ENCODE assay signal across 8 cellular contexts in genomic region chr15:84525502-84526344, GRCh38.
DNase-seq lines count a peak whose midpoint lies in the region; ATAC-seq, FAIRE-seq and TF ChIP-seq lines count a peak whose summit lies in the region.
"Not testable (repeated sequence)": the region's sequence is repeated elsewhere in the genome, so short reads cannot be mapped to it uniquely, and the experiment has no call there.

No MANE protein-coding gene starts in this region.

- not testable (repeated sequence) for H3K27ac ChIP-seq in CD4-positive, CD25-positive, alpha-beta regulatory T cell (ENCODE audit: insufficient read depth, low read length, poor library complexity, severe bottlenecking); PC-3 (ENCODE audit: low read length); K562 (ENCODE audit: extremely low read depth, low read depth, low read length)
- peak overlapping the region; percentile 40 for H3K27ac ChIP-seq in keratinocyte (ENCODE audit: control insufficient read depth, insufficient read depth, low read length)

- not testable (repeated sequence) for H3K9me3 Mint-ChIP-seq in CD4-positive, CD25-positive, alpha-beta regulatory T cell; activated CD8-positive, alpha-beta T cell treated with anti-CD3 and anti-CD28 coated beads, Interleukin-2, amount 10 ng/mL, durations not matched to agents 7 days and 5 days (ENCODE audit: insufficient read depth); stimulated activated naive CD8-positive, alpha-beta T cell treated with anti-CD3 and anti-CD28 coated beads, Interleukin-15, Interleukin-2, amounts not matched to agents 100 ng/mL and 50 ng/mL, for 24 hours

- H3K79me2 ChIP-seq in PC-3 (ENCODE audit: low read length); K562 (ENCODE audit: control insufficient read depth, insufficient read depth, low read length); keratinocyte (ENCODE audit: control insufficient read depth, insufficient read depth, low read length): not testable (repeated sequence)

- BruUV-seq in PC-3 (replicated peaks; lab: Mats Ljungman, UMichigan); K562 (replicated peaks; lab: Mats Ljungman, UMichigan): not testable (repeated sequence)

- H4K20me1 ChIP-seq in PC-3 (ENCODE audit: low read length); K562 (replicated peaks; ENCODE audit: control insufficient read depth, insufficient read depth, low read length); keratinocyte (ENCODE audit: control insufficient read depth, extremely low read depth, insufficient read depth, low read length): not testable (repeated sequence)

- not testable (repeated sequence) for H3K27me3 ChIP-seq in CD4-positive, CD25-positive, alpha-beta regulatory T cell (ENCODE audit: control insufficient read depth, insufficient read depth, low read length); PC-3 (ENCODE audit: low read length); K562 (ENCODE audit: control insufficient read depth in 2 of 2, insufficient read depth in 2 of 2, low read length in 2 of 2); keratinocyte (ENCODE audit: control insufficient read depth, extremely low read depth, insufficient read depth, low read length)

- dilution Hi-C loops in keratinocyte (cut with MboI; ENCODE audit: extremely low pct_ligation_motif_present, low sequenced_read_pairs), result not testable (repeated sequence)

- H3K9me2 ChIP-seq in PC-3 (replicated peaks; ENCODE audit: low read length), result not testable (repeated sequence)

- POLR2A ChIA-PET in PC-3 (lab: Charles Lee; ENCODE audit: unreplicated experiment); activated CD8-positive, alpha-beta T cell treated with anti-CD3 and anti-CD28 coated beads, Interleukin-2, amount 10 ng/mL, durations not matched to agents 7 days and 5 days (lab: Charles Lee); K562 (lab: Yijun Ruan, JAX): not testable (repeated sequence)

- H3K4me2 ChIP-seq in PC-3 (ENCODE audit: low read length); K562 (ENCODE audit: insufficient read depth, low read length); keratinocyte (ENCODE audit: control insufficient read depth, extremely low read depth, insufficient read depth, low read depth, low read length): not testable (repeated sequence)

- not testable (repeated sequence) for TF ChIP-seq CTCF in PC-3 (conservative IDR thresholded peaks at IDR 0.05; ENCODE audit: low read depth, low read length); K562 (IDR thresholded peaks at IDR 0.05 in 2 of 3, conservative IDR thresholded peaks at IDR 0.05 in 1 of 3; ENCODE audit: insufficient read depth in 2 of 3, low read depth in 1 of 3, low read length in 3 of 3); keratinocyte (optimal IDR thresholded peaks at IDR 0.05 in 1 of 3, IDR thresholded peaks at IDR 0.05 in 1 of 3, conservative IDR thresholded peaks at IDR 0.05 in 1 of 3; ENCODE audit: extremely low read depth in 1 of 3, insufficient read depth in 2 of 3, low read length in 3 of 3)

- not testable (repeated sequence) for H3K36me3 ChIP-seq in CD4-positive, CD25-positive, alpha-beta regulatory T cell (ENCODE audit: control insufficient read depth, insufficient read depth, low read length); PC-3 (ENCODE audit: low read depth, low read length); K562 (ENCODE audit: control insufficient read depth, insufficient read depth, low read length); keratinocyte (ENCODE audit: control insufficient read depth in 2 of 2, extremely low read depth in 1 of 2, insufficient read depth in 2 of 2, low read length in 2 of 2)

- in situ Hi-C loops in K562 (cut with MboI), result not testable (repeated sequence)

- not testable (repeated sequence) for H3K36me3 Mint-ChIP-seq in CD4-positive, CD25-positive, alpha-beta regulatory T cell; activated CD8-positive, alpha-beta T cell treated with anti-CD3 and anti-CD28 coated beads, Interleukin-2, amount 10 ng/mL, durations not matched to agents 7 days and 5 days (ENCODE audit: low read depth); stimulated activated naive CD8-positive, alpha-beta T cell treated with anti-CD3 and anti-CD28 coated beads, Interleukin-15, Interleukin-2, amounts not matched to agents 100 ng/mL and 50 ng/mL, for 24 hours (ENCODE audit: low read depth)

- TF ChIP-seq EP300 in K562 (IDR thresholded peaks at IDR 0.05; ENCODE audit: low read length), result not testable (repeated sequence)

- CTCF ChIA-PET in PC-3 (lab: Charles Lee); activated CD8-positive, alpha-beta T cell treated with anti-CD3 and anti-CD28 coated beads, Interleukin-2, amount 10 ng/mL, durations not matched to agents 7 days and 5 days (lab: Charles Lee); K562 (lab: Yijun Ruan, JAX; ENCODE audit: low intra/inter-chr PET ratio): not testable (repeated sequence)

- intact Hi-C loops in PC-3 (cut with micrococcal nuclease); K562 (cut with micrococcal nuclease): not testable (repeated sequence)

- not testable (repeated sequence) for H3K9me3 ChIP-seq in CD4-positive, CD25-positive, alpha-beta regulatory T cell (ENCODE audit: control insufficient read depth in 2 of 2, low read length in 2 of 2); PC-3 (ENCODE audit: low read length); K562 (replicated peaks; ENCODE audit: control insufficient read depth, insufficient read depth, low read depth, low read length); keratinocyte (ENCODE audit: control insufficient read depth, low read depth, low read length)

- not testable (repeated sequence) for TF ChIP-seq POLR2A in K562 (conservative IDR thresholded peaks at IDR 0.05)

- FAIRE-seq in K562 (lab: Jason Lieb, UNC); keratinocyte (lab: Jason Lieb, UNC): not testable (repeated sequence)

- not testable (repeated sequence) for H3K4me3 Mint-ChIP-seq in CD4-positive, CD25-positive, alpha-beta regulatory T cell; activated CD8-positive, alpha-beta T cell treated with anti-CD3 and anti-CD28 coated beads, Interleukin-2, amount 10 ng/mL, durations not matched to agents 7 days and 5 days
- peak overlapping the region; percentile 60 for H3K4me3 Mint-ChIP-seq in stimulated activated naive CD8-positive, alpha-beta T cell treated with anti-CD3 and anti-CD28 coated beads, Interleukin-15, Interleukin-2, amounts not matched to agents 100 ng/mL and 50 ng/mL, for 24 hours

- not testable (repeated sequence) for H2AFZ ChIP-seq in PC-3 (ENCODE audit: low read length); K562 (ENCODE audit: low read depth, low read length); keratinocyte (ENCODE audit: control insufficient read depth, low read length)

- DNase-seq in CD4-positive, CD25-positive, alpha-beta regulatory T cell; PC-3; K562 (ENCODE audit: extremely low read depth in 1 of 4, low spot score in 3 of 4); keratinocyte (ENCODE audit: low read depth, low spot score): not testable (repeated sequence)
- DNase-seq in activated CD4-positive, CD25-positive, alpha-beta regulatory T cell treated with anti-CD3 and anti-CD28 coated beads, Interleukin-2, amount 50 U/mL, for 16 hours (ENCODE audit: low read depth, low spot score), result peak; percentile 3
- DNase-seq in activated CD8-positive, alpha-beta T cell treated with anti-CD3 and anti-CD28 coated beads, Interleukin-2, amount 10 ng/mL, durations not matched to agents 7 days and 5 days, result peak; percentile 25
- peak; percentile 11 for DNase-seq in activated gamma-delta T cell treated with Interleukin-2 at 50 U/mL for 16 hours

- not testable (repeated sequence) for H3K27ac Mint-ChIP-seq in CD4-positive, CD25-positive, alpha-beta regulatory T cell
- peak overlapping the region; percentile 72 for H3K27ac Mint-ChIP-seq in activated CD8-positive, alpha-beta T cell treated with anti-CD3 and anti-CD28 coated beads, Interleukin-2, amount 10 ng/mL, durations not matched to agents 7 days and 5 days
- H3K27ac Mint-ChIP-seq in stimulated activated naive CD8-positive, alpha-beta T cell treated with anti-CD3 and anti-CD28 coated beads, Interleukin-15, Interleukin-2, amounts not matched to agents 100 ng/mL and 50 ng/mL, for 24 hours, result peak overlapping the region; percentile 94

- H3K4me1 Mint-ChIP-seq in CD4-positive, CD25-positive, alpha-beta regulatory T cell; activated CD8-positive, alpha-beta T cell treated with anti-CD3 and anti-CD28 coated beads, Interleukin-2, amount 10 ng/mL, durations not matched to agents 7 days and 5 days (ENCODE audit: low read depth): not testable (repeated sequence)
- peaks cover 12% of the 10 kb centered on the region for H3K4me1 Mint-ChIP-seq in stimulated activated naive CD8-positive, alpha-beta T cell treated with anti-CD3 and anti-CD28 coated beads, Interleukin-15, Interleukin-2, amounts not matched to agents 100 ng/mL and 50 ng/mL, for 24 hours (ENCODE audit: low read depth)

- H3K4me1 ChIP-seq in CD4-positive, CD25-positive, alpha-beta regulatory T cell (ENCODE audit: control insufficient read depth, insufficient read depth, low read length, poor library complexity, severe bottlenecking); PC-3 (ENCODE audit: insufficient read depth, low read length); K562 (replicated peaks in 1 of 2; ENCODE audit: control insufficient read depth in 2 of 2, insufficient read depth in 2 of 2, low read length in 2 of 2); keratinocyte (ENCODE audit: control insufficient read depth, extremely low read depth, insufficient read depth, low read length): not testable (repeated sequence)

- peak; percentile 77 to 90 for ATAC-seq in CD4-positive, CD25-positive, alpha-beta regulatory T cell (ENCODE audit: low read depth in 2 of 2)
- ATAC-seq in PC-3, result peak; percentile 68
- ATAC-seq in activated CD8-positive, alpha-beta T cell treated with anti-CD3 and anti-CD28 coated beads, Interleukin-2, amount 10 ng/mL, durations not matched to agents 7 days and 5 days, result peak; percentile 76
- not testable (repeated sequence) for ATAC-seq in K562

- H3K4me3 ChIP-seq in CD4-positive, CD25-positive, alpha-beta regulatory T cell (ENCODE audit: low read depth, low read length); PC-3 (ENCODE audit: low read length); K562; keratinocyte (ENCODE audit: control insufficient read depth in 2 of 3, extremely low read depth in 1 of 3, insufficient read depth in 2 of 3, low read depth in 1 of 3, low read length in 3 of 3): not testable (repeated sequence)

- not testable (repeated sequence) for H3F3A ChIP-seq in PC-3 (ENCODE audit: low read length, unreplicated experiment)

- not testable (repeated sequence) for H3K9me1 ChIP-seq in K562 (ENCODE audit: control insufficient read depth, insufficient read depth, low read length); keratinocyte (ENCODE audit: control insufficient read depth, extremely low read depth, insufficient read depth, low read length)

- 49% methylated on average over 2 of the region's 2 CpGs for WGBS in K562 (ENCODE audit: insufficient coverage, low coverage, missing lambda C conversion rate)

- TF ChIP-seq RAD21 in K562 (CRISPR knock-in tag; conservative IDR thresholded peaks at IDR 0.05 in 1 of 2, IDR thresholded peaks at IDR 0.05 in 1 of 2), result not testable (repeated sequence)

- not testable (repeated sequence) for H3K27me3 Mint-ChIP-seq in CD4-positive, CD25-positive, alpha-beta regulatory T cell; activated CD8-positive, alpha-beta T cell treated with anti-CD3 and anti-CD28 coated beads, Interleukin-2, amount 10 ng/mL, durations not matched to agents 7 days and 5 days (ENCODE audit: low read depth); stimulated activated naive CD8-positive, alpha-beta T cell treated with anti-CD3 and anti-CD28 coated beads, Interleukin-15, Interleukin-2, amounts not matched to agents 100 ng/mL and 50 ng/mL, for 24 hours

- not testable (repeated sequence) for H3K9ac ChIP-seq in PC-3 (ENCODE audit: low read length); K562 (ENCODE audit: insufficient read depth in 1 of 2, low read depth in 2 of 2, low read length in 2 of 2); keratinocyte (ENCODE audit: control insufficient read depth, extremely low read depth, insufficient read depth, low read length)
